In the genomic region with DNA sequence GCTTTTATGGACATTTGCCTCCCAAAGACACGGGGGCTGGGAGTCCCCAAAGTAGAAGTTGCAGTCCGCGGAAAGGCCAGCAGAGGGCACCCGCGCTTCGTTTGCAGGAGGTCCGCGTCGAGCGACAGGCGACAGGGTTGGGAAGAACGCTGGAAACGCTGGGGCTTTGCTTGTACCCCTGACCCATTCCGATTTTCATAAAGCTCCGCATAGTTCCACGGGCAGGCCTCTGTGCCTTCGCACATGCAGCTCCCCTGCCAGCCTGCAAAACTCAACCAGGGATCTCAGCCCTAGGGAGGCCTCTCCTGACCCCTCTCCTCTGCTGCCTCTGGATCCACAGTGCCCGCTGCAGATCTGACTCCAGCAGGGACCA, we compare ENCODE assay signal across 9 cellular contexts. TPM values are rescaled to one million over a fixed set of nuclear protein-coding genes. Genes with fewer than 3 reads are reported as not detected.
DNase-seq lines count a peak whose midpoint lies in the region; ATAC-seq, FAIRE-seq and TF ChIP-seq lines count a peak whose summit lies in the region.
"Had no signal": no experiment of that assay in that cellular context is flagged by ENCODE, and none has a peak within 500 bp of the region (broad histone marks: within the 10 kb centered on the region; RNA-seq: fewer than 3 reads in every experiment).

No MANE protein-coding gene starts in this region.

- 2 to 3% methylated on average over 18 of the region's 18 CpGs for WGBS in sigmoid colon, 2 donors

- DNase-seq in GM06990 (ENCODE audit: extremely low read depth, insufficient read length), result peak; percentile 60
- DNase-seq in NCI-H1105 (lab: John Stamatoyannopoulos, UW), result peak; percentile 54
- DNase-seq in T1000 (lab: John Stamatoyannopoulos, UW), result peak; percentile 64
- DNase-seq in astrocyte (ENCODE audit: low read depth), result no peak
- DNase-seq in hepatic stellate cell (ENCODE audit: low spot score), result peak; percentile 72
- peak; percentile 90 for DNase-seq in sigmoid colon

- H2AFZ ChIP-seq in astrocyte (ENCODE audit: low read depth, low read length), result no peak overlapping the region

- no peak overlapping the region for H3K9ac ChIP-seq in astrocyte (ENCODE audit: low read length)

- no peak for TF ChIP-seq EP300 in sigmoid colon (IDR thresholded peaks at IDR 0.05)

- no peaks in the 10 kb centered on the region for H3K9me3 Mint-ChIP-seq in astrocyte (ENCODE audit: unreplicated experiment)

- peak; percentile 98 for TF ChIP-seq CTCF in GM06990 (IDR thresholded peaks at IDR 0.05; ENCODE audit: insufficient read depth, low read length, poor library complexity, severe bottlenecking)
- TF ChIP-seq CTCF in astrocyte (IDR thresholded peaks at IDR 0.05; ENCODE audit: insufficient read depth, low read depth, low read length), result peak; percentile 87
- peak; percentile 89 to 96 (median 95) for TF ChIP-seq CTCF in sigmoid colon (IDR thresholded peaks at IDR 0.05)

- FAIRE-seq in astrocyte (lab: Jason Lieb, UNC), result peak; percentile 17

- TF ChIP-seq POLR2A in sigmoid colon (IDR thresholded peaks at IDR 0.05), result no peak

- H3K4me3 ChIP-seq in GM06990 (replicated peaks; ENCODE audit: low read depth, low read length), result no peak overlapping the region
- no peak overlapping the region for H3K4me3 ChIP-seq in astrocyte (ENCODE audit: insufficient read depth, low read depth, low read length)
- H3K4me3 ChIP-seq in sigmoid colon, result peak overlapping the region in 2 of 4 donors; percentile 9 to 23

- H3K9me3 ChIP-seq in astrocyte (ENCODE audit: insufficient read depth, low read depth, low read length) (no peaks in the 10 kb centered on the region), sigmoid colon (no peaks in the 10 kb centered on the region)

- H3K27ac ChIP-seq in astrocyte (ENCODE audit: low read depth, low read length), result no peak overlapping the region
- H3K27ac ChIP-seq in sigmoid colon, result peak overlapping the region in 3 of 4 donors; percentile 63 to 97 (median 68)
- H3K27ac ChIP-seq: epithelial cell of prostate had no signal

- peak overlapping the region; percentile 26 for H3K4me2 ChIP-seq in astrocyte (ENCODE audit: low read length)

- peaks cover 31% of the 10 kb centered on the region for H3K4me1 Mint-ChIP-seq in astrocyte (ENCODE audit: low read depth, unreplicated experiment)

- peaks cover 9% of the 10 kb centered on the region for H3K27me3 Mint-ChIP-seq in astrocyte (ENCODE audit: low read depth, unreplicated experiment)

- H4K20me1 ChIP-seq in astrocyte (ENCODE audit: insufficient read depth, low read length), result no peaks in the 10 kb centered on the region

- peaks cover 4% of the 10 kb centered on the region for H3K4me1 ChIP-seq in astrocyte (ENCODE audit: insufficient read depth, low read length)
- H3K4me1 ChIP-seq in sigmoid colon, result peaks cover 0 to 37% (median 23%) of the 10 kb centered on the region in 4 donors

- no peaks in the 10 kb centered on the region for H3K79me2 ChIP-seq in astrocyte (ENCODE audit: insufficient read depth, low read length)

- intact Hi-C loops in sigmoid colon (cut with DNase I), result loop anchor here (1.0 to 5.0 kb wide), 2 partner anchors 55 to 109 kb away; no protein-coding TSS in a partner anchor

- no peak for ATAC-seq in HG02763 (IDR thresholded peaks at IDR 0.05; ENCODE audit: unreplicated experiment)
- ATAC-seq in GM21526 (IDR thresholded peaks at IDR 0.05; ENCODE audit: low FRiP score, unreplicated experiment), result no peak

- no peak overlapping the region for H3K27ac Mint-ChIP-seq in astrocyte (ENCODE audit: unreplicated experiment)

- H3K27me3 ChIP-seq in GM06990 (replicated peaks; ENCODE audit: control insufficient read depth, insufficient read depth, low read length), result peaks cover 1% of the 10 kb centered on the region; the same call in 1 of the 2 replicates
- H3K27me3 ChIP-seq in astrocyte (ENCODE audit: insufficient read depth, low read length), result peaks cover 2% of the 10 kb centered on the region
- no peaks in the 10 kb centered on the region for H3K27me3 ChIP-seq in sigmoid colon

- peak overlapping the region; percentile 36 for H3K4me3 Mint-ChIP-seq in astrocyte (ENCODE audit: unreplicated experiment)

- H3K36me3 ChIP-seq in GM06990 (ENCODE audit: control insufficient read depth, insufficient read depth, low read length), result no peaks in the 10 kb centered on the region
- no peaks in the 10 kb centered on the region for H3K36me3 ChIP-seq in astrocyte (ENCODE audit: insufficient read depth, low read length)
- H3K36me3 ChIP-seq in sigmoid colon, result no peaks in the 10 kb centered on the region

- no peaks in the 10 kb centered on the region for H3K36me3 Mint-ChIP-seq in astrocyte (ENCODE audit: low read depth, unreplicated experiment)

RNA-seq across cellular contexts. Expression of a gene that starts 44.2 kb away (rescaled TPM):
- 0.77 and 0.89 TPM in 2 replicates for total RNA-seq in astrocyte
- total RNA-seq in sigmoid colon, result 10 to 100 TPM; 30.2 to 49.6 (median 42.8) TPM
- polyA plus RNA-seq in sigmoid colon, result 100 to 1,000 TPM in 2 of 3 donors, 10 to 100 TPM in 1; 35.4 to 219 (median 132) TPM

Comparison
In these comparisons a context has a peak if more than half of its experiments do, and no peak if none do; other contexts are left out.
1. RNA of a gene that starts 44.2 kb away (total RNA-seq): 30.2 to 49.6 TPM in sigmoid colon; 0.77 to 0.89 TPM in astrocyte; every median in the first group is over 10 times any median in the second.
2. Peak in every context shown above with its lines, with median percentiles within 50 percentile points of each other: CTCF ChIP-seq.